In the genomic region with DNA sequence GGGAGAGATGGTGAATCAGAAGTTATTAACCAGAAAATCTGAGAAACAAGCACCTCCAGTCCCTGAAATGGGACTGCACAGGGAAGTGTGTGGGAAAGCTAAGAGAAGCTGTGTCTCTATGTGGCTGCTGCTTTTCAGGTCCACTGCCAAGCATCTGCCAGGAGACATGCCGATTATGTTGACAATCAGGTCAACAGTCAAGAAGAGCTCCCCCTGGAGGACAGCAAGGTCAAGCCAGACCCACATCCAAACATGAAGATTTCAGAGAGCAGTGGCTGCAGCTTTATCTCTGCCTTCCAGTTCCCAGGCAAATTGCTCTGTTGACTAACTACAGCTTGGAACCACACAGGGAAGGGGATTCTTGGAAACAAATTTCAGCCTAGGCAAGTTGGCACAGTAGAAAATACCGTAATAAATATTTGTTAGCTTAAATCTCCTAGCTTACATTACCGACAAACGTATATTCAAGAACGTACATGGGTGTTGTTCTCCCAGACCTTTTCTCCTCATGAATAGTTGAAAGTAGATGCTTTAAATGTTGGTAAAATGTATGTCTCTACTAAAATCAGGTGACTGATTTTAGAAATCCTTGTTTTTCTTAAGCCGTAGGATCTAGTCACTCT, we compare ENCODE assay signal across 8 cellular contexts.
DNase-seq lines count a peak whose midpoint lies in the region; ATAC-seq, FAIRE-seq and TF ChIP-seq lines count a peak whose summit lies in the region.

No MANE protein-coding gene starts in this region.

- H3K27ac ChIP-seq in OCI-LY1 (ENCODE audit: low read depth, low read length, poor library complexity, severe bottlenecking) (no peak overlapping the region), sigmoid colon (no peak overlapping the region)

- H3K9ac ChIP-seq in OCI-LY1 (ENCODE audit: low read length), result no peak overlapping the region

- no peak overlapping the region for H3K4me3 ChIP-seq in OCI-LY1 (ENCODE audit: low read depth, low read length, poor library complexity, severe bottlenecking)
- no peak overlapping the region for H3K4me3 ChIP-seq in sigmoid colon

- H3F3A ChIP-seq in OCI-LY1 (ENCODE audit: insufficient read depth, low read length), result no peaks in the 10 kb centered on the region

- no peaks in the 10 kb centered on the region for H4K20me1 ChIP-seq in OCI-LY1 (ENCODE audit: insufficient read depth, low read length)

- H3K79me2 ChIP-seq in OCI-LY1 (ENCODE audit: insufficient read depth, low read length), result no peaks in the 10 kb centered on the region

- no peaks in the 10 kb centered on the region for H3K9me2 ChIP-seq in OCI-LY1 (ENCODE audit: low read depth, low read length)

- no peak for TF ChIP-seq EP300 in sigmoid colon (IDR thresholded peaks at IDR 0.05)

- 76 to 77% methylated on average over 6 of the region's 6 CpGs for WGBS in sigmoid colon, 2 donors

- ATAC-seq in HG03280 (IDR thresholded peaks at IDR 0.05; ENCODE audit: unreplicated experiment), result peak; percentile 84
- ATAC-seq in GM19452 (IDR thresholded peaks at IDR 0.05; ENCODE audit: unreplicated experiment), result no peak

- peak; percentile 42 for FAIRE-seq in GM19239 (lab: Jason Lieb, UNC)

- no peak overlapping the region for H3K4me2 ChIP-seq in OCI-LY1 (ENCODE audit: low read length)

- H2AFZ ChIP-seq in OCI-LY1 (ENCODE audit: low read length), result no peak overlapping the region

- DNase-seq in ELF-1 (ENCODE audit: low read depth, low spot score) (peak; percentile 80), GM19239 (ENCODE audit: insufficient read length, low spot score) (peak; percentile 27), dermis microvascular lymphatic vessel endothelial cell (ENCODE audit: low read depth in 2 of 2) (peak; percentile 1), medulla oblongata (ENCODE audit: extremely low spot score) (peak; percentile 67), sigmoid colon (no peak)

- H3K4me1 ChIP-seq in OCI-LY1 (ENCODE audit: insufficient read depth, low read length, severe bottlenecking), result no peaks in the 10 kb centered on the region
- peaks cover 0 to 36% (median 22%) of the 10 kb centered on the region in 4 donors for H3K4me1 ChIP-seq in sigmoid colon

- H3K36me3 ChIP-seq in OCI-LY1 (ENCODE audit: insufficient read depth, low read length), result no peaks in the 10 kb centered on the region
- H3K36me3 ChIP-seq in sigmoid colon, result no peaks in the 10 kb centered on the region

- no peaks in the 10 kb centered on the region for H3K9me3 ChIP-seq in OCI-LY1 (ENCODE audit: low read length)
- H3K9me3 ChIP-seq in sigmoid colon, result no peaks in the 10 kb centered on the region

- no peak for TF ChIP-seq POLR2A in sigmoid colon (IDR thresholded peaks at IDR 0.05)

- H3K27me3 ChIP-seq in OCI-LY1 (ENCODE audit: insufficient read depth, low read length) (no peaks in the 10 kb centered on the region), sigmoid colon (no peaks in the 10 kb centered on the region)

- intact Hi-C loops in sigmoid colon (cut with DNase I), result loop anchor here (5.0 to 10.0 kb wide), 2 partner anchors 189 to 559 kb away; no protein-coding TSS in a partner anchor

- peak; percentile 64 for TF ChIP-seq CTCF in OCI-LY1 (IDR thresholded peaks at IDR 0.05; ENCODE audit: low read length)
- peak in 2 of 4 experiments; percentile 7 to 34 for TF ChIP-seq CTCF in sigmoid colon (IDR thresholded peaks at IDR 0.05)
